In the genomic region with DNA sequence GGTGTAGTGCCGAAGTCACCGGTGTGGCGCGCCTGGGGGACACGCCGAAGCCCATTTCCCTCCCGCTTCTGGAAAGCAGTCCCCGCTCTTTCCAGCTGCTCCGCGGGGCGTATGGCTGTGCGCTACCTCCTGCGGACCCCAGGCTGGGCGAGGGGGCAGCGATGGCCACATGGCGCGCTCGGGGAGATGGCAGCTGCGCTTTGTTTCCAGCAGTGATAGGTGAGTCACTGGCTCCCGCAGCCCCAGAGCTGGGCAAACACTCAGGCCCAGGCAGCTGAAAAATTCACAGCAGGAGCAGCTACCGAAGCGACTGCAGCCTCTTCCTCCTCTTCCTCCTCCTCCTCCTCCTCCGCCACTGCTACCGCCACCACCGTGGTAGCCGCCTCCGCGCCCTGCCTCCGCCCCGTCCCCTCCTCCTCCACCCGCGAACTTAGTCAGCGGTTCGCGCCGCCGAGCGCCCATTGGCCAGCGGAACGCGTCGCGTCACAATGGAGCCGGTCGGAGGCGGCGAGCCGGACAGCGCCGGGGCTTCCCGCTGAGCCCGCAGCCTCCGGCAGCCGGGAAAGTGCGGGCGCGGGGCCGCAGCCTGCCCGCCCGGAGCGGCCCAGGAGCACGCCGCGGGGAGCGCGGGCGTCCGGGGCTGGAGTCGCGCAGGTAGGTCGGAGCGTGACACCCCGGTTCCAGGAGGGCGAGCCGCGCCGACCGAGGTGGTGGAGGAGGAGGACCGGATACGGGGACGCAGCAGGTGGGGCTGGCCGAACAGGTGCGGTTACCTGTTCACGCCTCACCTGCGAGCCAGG, we compare ENCODE assay signal across 8 cellular contexts. TPM values are rescaled to one million over a fixed set of nuclear protein-coding genes. Genes with fewer than 3 reads are reported as not detected.
A peak's percentile ranks its signal among the peaks of the same experiment; 100 is the strongest.
DNase-seq lines count a peak whose midpoint lies in the region; ATAC-seq, FAIRE-seq and TF ChIP-seq lines count a peak whose summit lies in the region.

A gene (plus strand): TSS at position 461 of the 800 bp plus-strand sequence. CDS start 57,822 bp downstream, outside the sequence.

- peak within 1 kb of the TSS; percentile 92 for H3K27ac Mint-ChIP-seq in activated CD8-positive, alpha-beta T cell treated with anti-CD3 and anti-CD28 coated beads, Interleukin-2, amount 10 ng/mL, durations not matched to agents 7 days and 5 days

- no peaks in the 10 kb centered on the region for H3K27me3 ChIP-seq in BLaER1 treated with 17β-estradiol and CSF1 and Interleukin-3, amounts not matched to agents 10 nM and 100 nM
- H3K27me3 ChIP-seq in ectodermal cell (ENCODE audit: control insufficient read depth, insufficient read depth, low read length, poor library complexity, severe bottlenecking): no peaks in the 10 kb centered on the region
- no peaks in the 10 kb centered on the region for H3K27me3 ChIP-seq in lower lobe of right lung (ENCODE audit: low read depth)

- H3K9ac ChIP-seq in BLaER1 treated with 17β-estradiol and CSF1 and Interleukin-3, amounts not matched to agents 10 nM and 100 nM: peak within 1 kb of the TSS; percentile 89 to 96 (median 92)

- peaks cover 12% of the 10 kb centered on the region for H3K36me3 Mint-ChIP-seq in activated CD8-positive, alpha-beta T cell treated with anti-CD3 and anti-CD28 coated beads, Interleukin-2, amount 10 ng/mL, durations not matched to agents 7 days and 5 days (ENCODE audit: low read depth)

- intact Hi-C loops in lower lobe of right lung (cut with DNase I): no loop called here

- POLR2A ChIA-PET in activated CD8-positive, alpha-beta T cell treated with anti-CD3 and anti-CD28 coated beads, Interleukin-2, amount 10 ng/mL, durations not matched to agents 7 days and 5 days (lab: Charles Lee): interaction anchor here (0.7 to 1.3 kb wide), 10 partner anchors 79 to 275 kb away, joined by 3 to 6 read pairs (median 4); no protein-coding TSS in a partner anchor

- peak within 1 kb of the TSS; percentile 85 to 96 (median 93) for H3K27ac ChIP-seq in BLaER1 treated with 17β-estradiol and CSF1 and Interleukin-3, amounts not matched to agents 10 nM and 100 nM
- H3K27ac ChIP-seq in ectodermal cell (ENCODE audit: insufficient read depth, low read depth, low read length, poor library complexity, severe bottlenecking): peak within 1 kb of the TSS; percentile 93
- peak within 1 kb of the TSS; percentile 88 for H3K27ac ChIP-seq in lower lobe of right lung

- H3K9me3 ChIP-seq in BLaER1 treated with 17β-estradiol and CSF1 and Interleukin-3, amounts not matched to agents 10 nM and 100 nM (replicated peaks in 1 of 11): peaks cover 0 to 11% (median 0%) of the 10 kb centered on the region in 11 experiments; a peak in 5 of 22 replicates
- H3K9me3 ChIP-seq in ectodermal cell (ENCODE audit: control insufficient read depth, low read length): no peaks in the 10 kb centered on the region
- H3K9me3 ChIP-seq in lower lobe of right lung: no peaks in the 10 kb centered on the region

- CTCF ChIA-PET in activated CD8-positive, alpha-beta T cell treated with anti-CD3 and anti-CD28 coated beads, Interleukin-2, amount 10 ng/mL, durations not matched to agents 7 days and 5 days (lab: Charles Lee): interaction anchor here (0.8 kb wide), 1 partner anchor 84 kb away, joined by 3 read pairs; no protein-coding TSS in a partner anchor

- 0 to 1% methylated on average over 85 of the region's 85 CpGs for WGBS in ectodermal cell, 2 experiments

- H3K4me1 ChIP-seq in BLaER1 treated with 17β-estradiol and CSF1 and Interleukin-3, amounts not matched to agents 10 nM and 100 nM: peaks cover 28 to 49% (median 45%) of the 10 kb centered on the region in 10 experiments
- peaks cover 10% of the 10 kb centered on the region for H3K4me1 ChIP-seq in ectodermal cell (ENCODE audit: control insufficient read depth, insufficient read depth, low read length)
- peaks cover 17% of the 10 kb centered on the region for H3K4me1 ChIP-seq in lower lobe of right lung

- peak; percentile 94 for FAIRE-seq in GM19239 (lab: Jason Lieb, UNC)

- H3K9me3 Mint-ChIP-seq in activated CD8-positive, alpha-beta T cell treated with anti-CD3 and anti-CD28 coated beads, Interleukin-2, amount 10 ng/mL, durations not matched to agents 7 days and 5 days (ENCODE audit: insufficient read depth): no peaks in the 10 kb centered on the region

- H3K36me3 ChIP-seq in BLaER1 treated with 17β-estradiol and CSF1 and Interleukin-3, amounts not matched to agents 10 nM and 100 nM: peaks cover 0 to 24% (median 16%) of the 10 kb centered on the region in 11 experiments; a peak in 16 of 22 replicates
- H3K36me3 ChIP-seq in ectodermal cell (ENCODE audit: control insufficient read depth, insufficient read depth, low read length) (peaks cover 2% of the 10 kb centered on the region), lower lobe of right lung (no peaks in the 10 kb centered on the region)

- no peak for TF ChIP-seq CTCF in lower lobe of right lung (IDR thresholded peaks at IDR 0.05)

- H3K27me3 Mint-ChIP-seq in activated CD8-positive, alpha-beta T cell treated with anti-CD3 and anti-CD28 coated beads, Interleukin-2, amount 10 ng/mL, durations not matched to agents 7 days and 5 days (ENCODE audit: low read depth): no peaks in the 10 kb centered on the region

- H3K4me3 ChIP-seq in BLaER1 treated with 17β-estradiol and CSF1 and Interleukin-3, amounts not matched to agents 10 nM and 100 nM: peak within 1 kb of the TSS; percentile 85 to 100 (median 94)
- H3K4me3 ChIP-seq in ectodermal cell (ENCODE audit: insufficient read depth, low read depth, low read length): peak within 1 kb of the TSS; percentile 95
- H3K4me3 ChIP-seq in lower lobe of right lung: peak within 1 kb of the TSS; percentile 71

- no peak within 1 kb of the TSS for H3K4me3 Mint-ChIP-seq in activated CD8-positive, alpha-beta T cell treated with anti-CD3 and anti-CD28 coated beads, Interleukin-2, amount 10 ng/mL, durations not matched to agents 7 days and 5 days

- peak; percentile 62 for DNase-seq in GM19239 (ENCODE audit: insufficient read length, low spot score)
- DNase-seq in NCI-H748 treated with DMSO at 0.1 percent for 48 hours (lab: John Stamatoyannopoulos, UW): peak; percentile 47
- DNase-seq in activated CD8-positive, alpha-beta T cell treated with anti-CD3 and anti-CD28 coated beads, Interleukin-2, amount 10 ng/mL, durations not matched to agents 7 days and 5 days: peak; percentile 92
- peak; percentile 95 for DNase-seq in lower lobe of right lung
- peak; percentile 72 to 81 (median 81) for DNase-seq in stimulated activated CD4-positive, alpha-beta T cell treated with anti-CD3 and anti-CD28 coated beads, TNF-alpha, amount 100 ng/mL, for 1 hour (ENCODE audit: low read depth in 3 of 3, low spot score in 1 of 3)

- peaks cover 14% of the 10 kb centered on the region for H3K4me1 Mint-ChIP-seq in activated CD8-positive, alpha-beta T cell treated with anti-CD3 and anti-CD28 coated beads, Interleukin-2, amount 10 ng/mL, durations not matched to agents 7 days and 5 days (ENCODE audit: low read depth)

- peaks cover 0 to 34% (median 29%) of the 10 kb centered on the region in 11 experiments; a peak in 11 of 22 replicates for H4K20me1 ChIP-seq in BLaER1 treated with 17β-estradiol and CSF1 and Interleukin-3, amounts not matched to agents 10 nM and 100 nM

- H3K4me2 ChIP-seq in BLaER1 treated with 17β-estradiol and CSF1 and Interleukin-3, amounts not matched to agents 10 nM and 100 nM: peak within 1 kb of the TSS; percentile 76 to 94 (median 90)

- ATAC-seq in HG03442 (IDR thresholded peaks at IDR 0.05; ENCODE audit: unreplicated experiment) (peak; percentile 82), lower lobe of right lung (peak; percentile 99)
- ATAC-seq in activated CD8-positive, alpha-beta T cell treated with anti-CD3 and anti-CD28 coated beads, Interleukin-2, amount 10 ng/mL, durations not matched to agents 7 days and 5 days: peak; percentile 88

RNA-seq across cellular contexts. Expression of the gene that starts here (rescaled TPM):
- 10 to 100 TPM; 11.8 to 13.0 TPM for total RNA-seq in activated CD8-positive, alpha-beta T cell treated with anti-CD3 and anti-CD28 coated beads, Interleukin-2, amount 10 ng/mL, durations not matched to agents 7 days and 5 days
- polyA plus RNA-seq in ectodermal cell (2013, experiment 1 of 4): 25.3 TPM
- polyA plus RNA-seq in ectodermal cell (2013, experiment 2 of 4): 37.3 TPM
- 21.4 TPM for polyA plus RNA-seq in ectodermal cell (2013, experiment 3 of 4)
- polyA plus RNA-seq in ectodermal cell (2013, experiment 4 of 4): 27.2 TPM
- 16.4 TPM for total RNA-seq in lower lobe of right lung

Comparison
In these comparisons a context has a peak if more than half of its experiments do, and no peak if none do; other contexts are left out.
1. Peak in every context shown above with its lines: DNase-seq, ATAC-seq, H3K4me3 ChIP-seq and H3K27ac ChIP-seq.